Comparison of ENCODE assay signal across 13 cellular contexts in genomic region chr7:132072873-132073272, GRCh38.
"Had no signal": no experiment of that assay in that cellular context is flagged by ENCODE, and none has a peak within 500 bp of the region (broad histone marks: within the 10 kb centered on the region; RNA-seq: fewer than 3 reads in every experiment).

No MANE protein-coding gene starts in this region.

- H3K4me3 ChIP-seq: lung, pancreas, tibial artery had no signal

- H3K4me1 ChIP-seq: pancreas had no signal

- FAIRE-seq: bronchial epithelial cell, pancreas, urothelium cell line had no signal

- H3K36me3 ChIP-seq: pancreas, tibial artery had no signal

- H3K27ac ChIP-seq: epithelial cell of prostate, pancreas, tibial artery had no signal

- H3K27me3 ChIP-seq: pancreas had no signal

- ATAC-seq: pancreas had no signal

- H3K9me3 ChIP-seq: pancreas, tibial artery had no signal

- DNase-seq: activated CD4-positive, alpha-beta T cell treated with anti-CD3 and anti-CD28 coated beads, Interleukin-2, amount 10 ng/mL, durations not matched to agents 24 days and 14 days; activated CD4-positive, CD25-positive, alpha-beta regulatory T cell; activated naive CD4-positive, alpha-beta T cell; activated T-cell treated with anti-CD3 and anti-CD28 coated beads for 4 hours; aorta; midbrain; pancreas; stimulated activated CD4-positive, alpha-beta T cell treated with anti-CD3 and anti-CD28 coated beads, Interleukin-1b, Interleukin-23, amount 100 ng/mL, for 48 hours; tibial artery had no signal
